ENCODE assay signal across 25 cellular contexts in genomic region chr19:2350656-2351055, GRCh38. TPM values are rescaled to one million over a fixed set of nuclear protein-coding genes. Genes with fewer than 3 reads are reported as not detected.
A peak's percentile ranks its signal among the peaks of the same experiment; 100 is the strongest.
DNase-seq lines count a peak whose midpoint lies in the region; ATAC-seq, FAIRE-seq and TF ChIP-seq lines count a peak whose summit lies in the region.
"Had no signal": no experiment of that assay in that cellular context is flagged by ENCODE, and none has a peak within 500 bp of the region (broad histone marks: within the 10 kb centered on the region; RNA-seq: fewer than 3 reads in every experiment).

No MANE protein-coding gene starts in this region.

- no peak overlapping the region for H3K9ac ChIP-seq in colonic mucosa (ENCODE audit: low read depth in 2 of 2, low read length in 2 of 2)
- H3K9ac ChIP-seq: BLaER1 had no signal

- H3K4me3 ChIP-seq in bronchial epithelial cell (ENCODE audit: low read depth, low read length) (no peak overlapping the region), lower lobe of right lung (no peak overlapping the region), colonic mucosa (no peak overlapping the region)
- H3K4me3 ChIP-seq: BLaER1, GM12878 had no signal

- no peaks in the 10 kb centered on the region for H3K27me3 ChIP-seq in bronchial epithelial cell (ENCODE audit: control insufficient read depth, insufficient read depth, low read length)
- no peaks in the 10 kb centered on the region for H3K27me3 ChIP-seq in lower lobe of right lung (ENCODE audit: low read depth)
- H3K27me3 ChIP-seq in colonic mucosa = no peaks in the 10 kb centered on the region
- H3K27me3 ChIP-seq: BE2C, BLaER1 had no signal

- H3K9me3 ChIP-seq in lower lobe of right lung (no peaks in the 10 kb centered on the region), colonic mucosa (no peaks in the 10 kb centered on the region)
- H3K9me3 ChIP-seq: BE2C, BLaER1 had no signal

- intact Hi-C loops in lower lobe of right lung (cut with DNase I) (no loop called here), colonic mucosa (cut with DNase I) (no loop called here)

- no peaks in the 10 kb centered on the region for H3K4me1 ChIP-seq in lower lobe of right lung
- H3K4me1 ChIP-seq in colonic mucosa = no peaks in the 10 kb centered on the region

- peak; percentile 68 for FAIRE-seq in bronchial epithelial cell (lab: Jason Lieb, UNC)
- FAIRE-seq: A204.1, GM12878, GM12892, GM18507 had no signal

- no peak for TF ChIP-seq CTCF in bronchial epithelial cell (IDR thresholded peaks at IDR 0.05; ENCODE audit: insufficient read depth, low read length, severe bottlenecking)
- no peak for TF ChIP-seq CTCF in lower lobe of right lung (IDR thresholded peaks at IDR 0.05)
- no peak for TF ChIP-seq CTCF in colonic mucosa (IDR thresholded peaks at IDR 0.05)

- ATAC-seq in lower lobe of right lung = no peak
- ATAC-seq: GM12878 had no signal

- no peak overlapping the region for H3K27ac ChIP-seq in lower lobe of right lung
- no peak overlapping the region for H3K27ac ChIP-seq in colonic mucosa
- H3K27ac ChIP-seq: BLaER1 had no signal

- DNase-seq in bronchial epithelial cell (ENCODE audit: low read depth) = no peak
- DNase-seq in lower lobe of right lung = peak; percentile 32
- DNase-seq in colonic mucosa = no peak
- DNase-seq in DMS 273 (lab: John Stamatoyannopoulos, UW; ENCODE audit: unreplicated experiment) = no peak
- DNase-seq in activated CD4-positive, alpha-beta T cell treated with anti-CD3 and anti-CD28 coated beads for 48 hours = no peak
- DNase-seq: 8988T; ACHN; BE2C; C1 segment of cervical spinal cord; CD4-positive, alpha-beta memory T cell; CD4-positive, CD25-positive, alpha-beta regulatory T cell; CD8-positive, alpha-beta memory T cell; COR-L47; DMS79; DND-41; EL; GDM1 had no signal

- H3K36me3 ChIP-seq in bronchial epithelial cell (ENCODE audit: control insufficient read depth, insufficient read depth, low read length) (peaks cover 3% of the 10 kb centered on the region), lower lobe of right lung (peaks cover 37% of the 10 kb centered on the region), colonic mucosa (no peaks in the 10 kb centered on the region)

RNA-seq across cellular contexts. Expression of gene TMPRSS9, which starts 9.4 kb away (rescaled TPM):
- total RNA-seq in bronchial epithelial cell (not detected in 2 replicates), lower lobe of right lung (not detected), colonic mucosa (under 1 TPM in 1 of 2 donors, not detected in 1; 0.25 TPM)
- total RNA-seq: A673; CD4-positive, alpha-beta memory T cell; CD8-positive, alpha-beta memory T cell; Daoy; GM12878 had no signal

RNA-seq across cellular contexts. Expression of gene SPPL2B, which starts 22.2 kb away (rescaled TPM):
- total RNA-seq in bronchial epithelial cell (10.0 and 20.6 TPM in 2 replicates), lower lobe of right lung (52.3 TPM), colonic mucosa (100 to 1,000 TPM; 108 to 206 TPM)

RNA-seq across cellular contexts. Expression of gene LSM7, which starts 22.3 kb away (rescaled TPM):
- total RNA-seq in bronchial epithelial cell (86.5 and 97.4 TPM in 2 replicates), lower lobe of right lung (58.2 TPM), colonic mucosa (100 to 1,000 TPM in 1 of 2 donors, 10 to 100 TPM in 1; 99.0 to 185 TPM)

RNA-seq across cellular contexts. Expression of gene LINGO3, which starts 42.7 kb away (rescaled TPM):
- total RNA-seq in bronchial epithelial cell (not detected in 2 replicates), lower lobe of right lung (not detected), colonic mucosa (under 1 TPM in 1 of 2 donors, not detected in 1; 0.58 TPM)
- total RNA-seq: A673, G401 had no signal
